ENCODE assay signal across 9 cellular contexts in genomic region chr1:5628416-5628815, GRCh38.
"Had no signal": no experiment of that assay in that cellular context is flagged by ENCODE, and none has a peak within 500 bp of the region (broad histone marks: within the 10 kb centered on the region; RNA-seq: fewer than 3 reads in every experiment).

No MANE protein-coding gene starts in this region.

- H3K4me1 Mint-ChIP-seq: IgD-negative memory B cell had no signal

- H3K9me3 ChIP-seq: HAP-1 had no signal

- ATAC-seq: HCT116, HepG2 had no signal

- H3K27ac ChIP-seq: GM23248, HL-60 had no signal

- H3K4me1 ChIP-seq: HAP-1 had no signal

- H3K4me3 ChIP-seq: GM23248, HAP-1 had no signal

- H3K36me3 Mint-ChIP-seq: IgD-negative memory B cell had no signal

- H3K36me3 ChIP-seq: HAP-1 had no signal

- H3K4me3 Mint-ChIP-seq: HFFc6, IgD-negative memory B cell had no signal

- DNase-seq: GM23248, GOT3, H7, HFFc6 had no signal

- H3K27ac Mint-ChIP-seq: HFFc6 had no signal
